ENCODE assay signal across 26 cellular contexts in the genomic region with DNA sequence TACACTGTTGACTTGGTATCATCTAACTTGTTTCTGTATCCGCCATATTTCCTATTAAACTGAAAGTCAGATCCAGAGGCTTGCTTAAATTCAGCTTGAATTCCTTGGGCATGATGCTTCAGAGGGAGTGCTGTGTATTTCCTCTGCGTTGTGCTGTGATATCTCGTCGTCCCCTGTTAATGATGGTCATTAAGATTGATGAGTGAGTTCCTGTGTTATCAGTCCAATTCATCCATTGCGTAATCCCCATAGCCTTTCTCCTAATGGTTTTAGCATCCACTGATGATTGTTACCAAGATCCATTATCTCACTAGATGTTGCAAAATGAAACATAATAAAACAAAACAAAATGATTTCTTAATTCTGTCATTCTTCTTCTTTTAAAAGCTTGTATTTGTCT.
"Had no signal": no experiment of that assay in that cellular context is flagged by ENCODE, and none has a peak within 500 bp of the region (broad histone marks: within the 10 kb centered on the region; RNA-seq: fewer than 3 reads in every experiment).

No MANE protein-coding gene starts in this region.

- H3K4me3 ChIP-seq: adrenal gland, breast epithelium had no signal

- DNase-seq: activated CD4-positive, alpha-beta T cell treated with anti-CD3 and anti-CD28 coated beads for 48 hours; activated CD4-positive, alpha-beta T cell treated with anti-CD3 and anti-CD28 coated beads, Interleukin-2, amount 50 U/mL, for 4 hours; activated CD4-positive, CD25-positive, alpha-beta regulatory T cell treated with anti-CD3 and anti-CD28 coated beads, Interleukin-2, amount 50 U/mL, for 72 hours; activated CD8-positive, alpha-beta memory T cell treated with anti-CD3 and anti-CD28 coated beads, Interleukin-2, amount 50 U/mL, for 48 hours; activated CD8-positive, alpha-beta T cell treated with anti-CD3 and anti-CD28 coated beads, Interleukin-2, amount 10 ng/mL, durations not matched to agents 7 days and 5 days; activated naive CD4-positive, alpha-beta T cell treated with anti-CD3 and anti-CD28 coated beads, Interleukin-2, amount 50 U/mL, for 16 hours; activated naive CD8-positive, alpha-beta T cell treated with anti-CD3 and anti-CD28 coated beads, Interleukin-2, amount 10 ng/mL, durations not matched to agents 7 days and 5 days; activated T-cell treated with anti-CD3 and anti-CD28 coated beads, Interleukin-2, amount 50 U/mL, for 1 hour; aorta; caudate nucleus; Kasumi-1; KBM-7; NCI-H1105 treated with DMSO at 0.1 percent for 48 hours; NCI-H1436 treated with DMSO at 0.1 percent for 48 hours; NCI-H1930; NCI-H446; NCI-H524; NCI-H774; NK-92 treated with Interleukin-12 subunit alpha and Interleukin-12 subunit beta, amount 100 ng/mL, for 24 hours; OCI-M1; RPMI8226 had no signal

- ATAC-seq: activated CD8-positive, alpha-beta T cell treated with anti-CD3 and anti-CD28 coated beads, Interleukin-2, amount 10 ng/mL, durations not matched to agents 7 days and 5 days; Panc1; Right ventricle myocardium inferior; WTC11 had no signal
